ENCODE assay signal across 8 cellular contexts in genomic region chr14:69767369-69767999, GRCh38. TPM values are rescaled to one million over a fixed set of nuclear protein-coding genes. Genes with fewer than 3 reads are reported as not detected.
DNase-seq lines count a peak whose midpoint lies in the region; ATAC-seq, FAIRE-seq and TF ChIP-seq lines count a peak whose summit lies in the region.

No MANE protein-coding gene starts in this region.

- in situ Hi-C loops in mammary epithelial cell (cut with MboI; ENCODE audit: low sequenced_read_pairs in 2 of 2): no loop called here

- intact Hi-C loops in A673 (cut with micrococcal nuclease; ENCODE audit: unreplicated experiment): no loop called here
- intact Hi-C loops in mammary epithelial cell (cut with micrococcal nuclease): loop anchor here (2.0 kb wide), 1 partner anchor 27 kb away; no protein-coding TSS in a partner anchor

- peaks cover 19% of the 10 kb centered on the region for H3K4me1 ChIP-seq in A673 (ENCODE audit: insufficient read depth, low read length, poor library complexity, severe bottlenecking)
- peaks cover 17% of the 10 kb centered on the region for H3K4me1 ChIP-seq in mammary epithelial cell (ENCODE audit: insufficient read depth, low read length)
- peaks cover 0 to 7% of the 10 kb centered on the region in 2 donors for H3K4me1 ChIP-seq in small intestine (ENCODE audit: control insufficient read depth in 2 of 2, insufficient read depth in 1 of 2, low read depth in 1 of 2, low read length in 1 of 2)

- peak; percentile 77 for ATAC-seq in GM18868 (IDR thresholded peaks at IDR 0.05; ENCODE audit: unreplicated experiment)
- ATAC-seq in HG03135 (IDR thresholded peaks at IDR 0.05; ENCODE audit: unreplicated experiment): peak; percentile 66

- dilution Hi-C loops in mammary epithelial cell (cut with HindIII; ENCODE audit: low sequenced_read_pairs): no loop called here

- FAIRE-seq in small intestine (lab: Jason Lieb, UNC): no peak

- peaks cover 48% of the 10 kb centered on the region for H3K36me3 ChIP-seq in A673 (ENCODE audit: insufficient read depth, low read length, poor library complexity, severe bottlenecking)
- H3K36me3 ChIP-seq in mammary epithelial cell (ENCODE audit: insufficient read depth, low read length): peaks cover 38% of the 10 kb centered on the region
- peaks cover 21 to 23% of the 10 kb centered on the region in 2 donors for H3K36me3 ChIP-seq in small intestine (ENCODE audit: control insufficient read depth in 2 of 2, insufficient read depth in 2 of 2, low read length in 2 of 2)

- H4K20me1 ChIP-seq in mammary epithelial cell (ENCODE audit: insufficient read depth, low read length): peaks cover 6% of the 10 kb centered on the region

- H3K9me3 ChIP-seq in A673 (ENCODE audit: low read depth, low read length, poor library complexity, severe bottlenecking): no peaks in the 10 kb centered on the region
- no peaks in the 10 kb centered on the region for H3K9me3 ChIP-seq in mammary epithelial cell (replicated peaks; ENCODE audit: insufficient read depth, low read length)
- no peaks in the 10 kb centered on the region for H3K9me3 ChIP-seq in small intestine (ENCODE audit: control insufficient read depth, low read depth)

- H2AFZ ChIP-seq in mammary epithelial cell (ENCODE audit: low read depth, low read length): peak overlapping the region; percentile 89

- peaks cover 51% of the 10 kb centered on the region for H3K79me2 ChIP-seq in mammary epithelial cell (ENCODE audit: insufficient read depth, low read length)

- peak overlapping the region; percentile 99 for H3K27ac ChIP-seq in A673 (ENCODE audit: low read depth, low read length, poor library complexity, severe bottlenecking)
- peak overlapping the region; percentile 98 for H3K27ac ChIP-seq in mammary epithelial cell (ENCODE audit: insufficient read depth, low read depth, low read length)
- peak overlapping the region; percentile 98 to 100 for H3K27ac ChIP-seq in small intestine (ENCODE audit: low read depth in 1 of 2, low read length in 1 of 2)

- TF ChIP-seq CTCF in A673 (conservative IDR thresholded peaks at IDR 0.05; ENCODE audit: low read depth, low read length) (no peak), WI38 (IDR thresholded peaks at IDR 0.05; ENCODE audit: low read depth, low read length) (no peak), mammary epithelial cell (conservative IDR thresholded peaks at IDR 0.05 in 1 of 2, IDR thresholded peaks at IDR 0.05 in 1 of 2; ENCODE audit: extremely low read depth in 1 of 2, insufficient read depth in 1 of 2, low read depth in 1 of 2, low read length in 2 of 2) (no peak)

- no TSS peak for BruUV-seq in A673 (replicated peaks; lab: Mats Ljungman, UMichigan)
- TSS peak; percentile 26 for BruUV-seq in mammary epithelial cell (replicated peaks; lab: Mats Ljungman, UMichigan)

- peak overlapping the region; percentile 95 for H3K9ac ChIP-seq in mammary epithelial cell (ENCODE audit: insufficient read depth, low read length)

- WGBS in mammary epithelial cell (ENCODE audit: low coverage, missing lambda C conversion rate): 3% methylated on average over 16 of the region's 54 CpGs
- WGBS in small intestine, 3 donors: 0 to 1% (median 0%) methylated on average over 51 to 54 of the region's 54 CpGs

- peak overlapping the region; percentile 82 for H3K4me3 ChIP-seq in A673 (ENCODE audit: low read depth, low read length, poor library complexity, severe bottlenecking)
- peak overlapping the region; percentile 100 for H3K4me3 ChIP-seq in WI38 (ENCODE audit: low read depth, low read length)
- peak overlapping the region; percentile 87 to 96 (median 90) for H3K4me3 ChIP-seq in mammary epithelial cell (replicated peaks in 1 of 3; ENCODE audit: insufficient read depth in 1 of 3, low read depth in 2 of 3, low read length in 3 of 3)
- peak overlapping the region; percentile 85 to 95 for H3K4me3 ChIP-seq in small intestine (ENCODE audit: low read depth in 1 of 2, low read length in 2 of 2)

- POLR2A ChIA-PET in A673 (lab: Charles Lee; ENCODE audit: low non-redundant PET): no interaction called here

- CTCF ChIA-PET in A673 (lab: Charles Lee) (no interaction called here), mammary epithelial cell (lab: Charles Lee; ENCODE audit: low non-redundant PET) (no interaction called here)

- H3K4me2 ChIP-seq in mammary epithelial cell (ENCODE audit: insufficient read depth, low read depth, low read length): peak overlapping the region; percentile 91

- peak; percentile 95 for DNase-seq in A673 (ENCODE audit: low spot score)
- peak; percentile 94 for DNase-seq in NCI-H2196 (lab: John Stamatoyannopoulos, UW; ENCODE audit: unreplicated experiment)
- DNase-seq in mammary epithelial cell: peak; percentile 91
- peak; percentile 95 for DNase-seq in iPS-NIHi7 (ENCODE audit: extremely low spot score)
- peak; percentile 90 for DNase-seq in small intestine

- no peaks in the 10 kb centered on the region for H3K27me3 ChIP-seq in A673 (replicated peaks; ENCODE audit: insufficient read depth, low read depth, low read length, poor library complexity)
- H3K27me3 ChIP-seq in mammary epithelial cell (ENCODE audit: insufficient read depth, low read length): no peaks in the 10 kb centered on the region
- H3K27me3 ChIP-seq in small intestine (ENCODE audit: control insufficient read depth in 2 of 2, insufficient read depth in 2 of 2, low read length in 2 of 2): no peaks in the 10 kb centered on the region

RNA-seq across cellular contexts. Expression of gene SRSF5, which starts 0.5 kb away (rescaled TPM):
- 324 and 338 TPM in 2 replicates for total RNA-seq in A673 (2021)
- 100 to 1,000 TPM; 125 to 257 TPM for total RNA-seq in mammary epithelial cell
- 148 TPM for polyA plus RNA-seq in mammary epithelial cell
- polyA minus RNA-seq in mammary epithelial cell: 159 TPM
- polyA plus RNA-seq in small intestine: 100 to 1,000 TPM; 216 to 250 (median 249) TPM

RNA-seq across cellular contexts. Expression of gene SLC10A1, which starts 29.6 kb away (rescaled TPM):
- total RNA-seq in A673 (2021) (not detected in 2 replicates), mammary epithelial cell (not detected)
- polyA plus RNA-seq in mammary epithelial cell (not detected), small intestine (under 1 TPM in 1 of 3 donors, not detected in 2; 0.04 TPM)
- not detected for polyA minus RNA-seq in mammary epithelial cell

Comparison
In these comparisons a context has a peak if more than half of its experiments do, and no peak if none do; other contexts are left out.
1. Peak in every context shown above with its lines: DNase-seq, ATAC-seq, H3K4me3 ChIP-seq and H3K27ac ChIP-seq.